Comparison of ENCODE assay signal across 1 cellular context in genomic region chr14:106556665-106557289, GRCh38.
TF ChIP-seq lines count a peak whose summit lies in the region.

No MANE protein-coding gene starts in this region.

TF ChIP-seq in HepG2, 621 proteins besides CTCF, POLR2A, EP300 and RAD21 (continued from another document):
- TF ChIP-seq XBP1 (CRISPR knock-in tag; IDR thresholded peaks at IDR 0.05), result no peak
- TF ChIP-seq HMGXB4 (CRISPR knock-in tag; IDR thresholded peaks at IDR 0.05; ENCODE audit: borderline replicate concordance in 1 of 2, low read depth in 1 of 2), result no peak
